In the genomic region with DNA sequence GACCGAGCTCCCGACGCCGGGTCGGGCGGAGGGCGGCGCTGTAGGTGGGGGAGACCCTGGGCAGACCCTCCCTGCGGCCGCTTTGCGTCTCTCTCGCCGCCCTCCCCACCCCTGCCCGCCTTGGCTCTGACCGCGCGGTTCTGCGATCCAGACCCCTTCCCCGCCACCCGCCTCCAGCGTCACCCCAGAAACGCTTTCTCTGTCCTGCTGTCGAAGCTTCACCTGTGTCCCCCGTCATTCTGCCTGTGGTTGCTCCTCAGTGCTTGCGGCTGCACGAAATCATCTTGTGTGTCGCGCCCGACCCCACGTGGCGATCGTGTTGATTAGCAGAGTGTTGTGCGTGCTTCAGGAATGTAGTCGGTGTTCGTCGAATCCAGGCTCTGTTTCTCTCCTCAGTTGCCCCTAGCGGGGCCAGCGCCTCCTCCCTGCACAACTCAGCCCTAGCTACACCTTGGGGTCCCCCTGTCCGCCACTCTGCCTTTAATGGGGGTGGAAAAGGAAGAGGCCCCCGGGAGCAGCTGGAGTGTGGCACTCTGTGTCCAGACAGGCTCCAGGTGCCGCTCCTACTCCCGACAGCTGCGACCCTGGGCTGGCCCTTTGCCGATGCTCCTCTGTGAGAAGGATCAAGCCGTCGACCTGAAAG, we compare ENCODE assay signal across 1 cellular context.
TF ChIP-seq lines count a peak whose summit lies in the region.

No MANE protein-coding gene starts in this region.

TF ChIP-seq in A549, 52 proteins besides CTCF, POLR2A, EP300 and RAD21 (continued from another document):
- TF ChIP-seq, protein P1, sequence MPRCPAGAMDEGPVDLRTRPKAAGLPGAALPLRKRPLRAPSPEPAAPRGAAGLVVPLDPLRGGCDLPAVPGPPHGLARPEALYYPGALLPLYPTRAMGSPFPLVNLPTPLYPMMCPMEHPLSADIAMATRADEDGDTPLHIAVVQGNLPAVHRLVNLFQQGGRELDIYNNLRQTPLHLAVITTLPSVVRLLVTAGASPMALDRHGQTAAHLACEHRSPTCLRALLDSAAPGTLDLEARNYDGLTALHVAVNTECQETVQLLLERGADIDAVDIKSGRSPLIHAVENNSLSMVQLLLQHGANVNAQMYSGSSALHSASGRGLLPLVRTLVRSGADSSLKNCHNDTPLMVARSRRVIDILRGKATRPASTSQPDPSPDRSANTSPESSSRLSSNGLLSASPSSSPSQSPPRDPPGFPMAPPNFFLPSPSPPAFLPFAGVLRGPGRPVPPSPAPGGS (IDR thresholded peaks at IDR 0.05), result no peak
- TF ChIP-seq, protein P2, sequence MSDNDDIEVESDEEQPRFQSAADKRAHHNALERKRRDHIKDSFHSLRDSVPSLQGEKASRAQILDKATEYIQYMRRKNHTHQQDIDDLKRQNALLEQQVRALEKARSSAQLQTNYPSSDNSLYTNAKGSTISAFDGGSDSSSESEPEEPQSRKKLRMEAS (IDR thresholded peaks at IDR 0.05), result peak; percentile 84
- TF ChIP-seq RNF2 (IDR thresholded peaks at IDR 0.05; ENCODE audit: borderline replicate concordance, low read depth), result no peak
- TF ChIP-seq CHD2 (IDR thresholded peaks at IDR 0.05; ENCODE audit: low read length, partially characterized antibody), result no peak
- TF ChIP-seq E2F6 (IDR thresholded peaks at IDR 0.05; ENCODE audit: borderline replicate concordance, low read depth), result no peak; the same call in 1 of the 2 replicates
- no peak for TF ChIP-seq TFCP2L1 (CRISPR knock-in tag; IDR thresholded peaks at IDR 0.05)
- TF ChIP-seq FOSL2 (IDR thresholded peaks at IDR 0.05), result no peak
- no peak for TF ChIP-seq FOSL2 (CRISPR knock-in tag; IDR thresholded peaks at IDR 0.05)
- no peak for TF ChIP-seq CEBPB (IDR thresholded peaks at IDR 0.05)
- no peak for TF ChIP-seq ZSCAN20 (CRISPR knock-in tag; IDR thresholded peaks at IDR 0.05)
- no peak for TF ChIP-seq RFX5 (IDR thresholded peaks at IDR 0.05)
- TF ChIP-seq HOXB13 (CRISPR knock-in tag; IDR thresholded peaks at IDR 0.05; ENCODE audit: low read depth), result no peak
- TF ChIP-seq HEYL (CRISPR knock-in tag; IDR thresholded peaks at IDR 0.05), result no peak
- no peak for TF ChIP-seq JUN (IDR thresholded peaks at IDR 0.05)
- TF ChIP-seq NPAS2 (CRISPR knock-in tag; IDR thresholded peaks at IDR 0.05; ENCODE audit: borderline replicate concordance), result no peak
- no peak for TF ChIP-seq PHF8 (IDR thresholded peaks at IDR 0.05; ENCODE audit: borderline replicate concordance, low read depth)
